8 cellular contexts compared by ENCODE assay signal in the genomic region with DNA sequence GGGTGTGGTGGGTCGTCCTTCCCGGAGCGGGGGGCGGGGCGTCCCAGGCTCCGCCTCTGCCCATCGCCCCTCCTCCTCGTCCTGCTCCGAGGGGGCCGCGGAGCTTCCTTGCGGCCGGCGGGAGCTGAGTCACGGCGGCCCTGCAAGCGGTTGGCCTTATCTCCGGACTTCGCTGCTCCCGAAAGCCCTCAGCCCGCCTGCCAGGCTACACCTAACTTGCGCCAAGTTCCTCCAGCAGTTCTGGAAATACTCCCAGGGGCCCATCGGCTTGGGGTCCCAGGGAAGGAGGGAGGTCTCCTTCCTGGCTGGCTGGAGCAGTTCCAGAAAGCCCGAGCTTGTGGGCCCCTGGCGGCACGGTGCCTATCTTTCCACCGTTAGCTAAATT. TPM values are rescaled to one million over a fixed set of nuclear protein-coding genes. Genes with fewer than 3 reads are reported as not detected.
DNase-seq lines count a peak whose midpoint lies in the region; ATAC-seq and TF ChIP-seq lines count a peak whose summit lies in the region.

No MANE protein-coding gene starts in this region.

- H3K4me3 Mint-ChIP-seq in CD8-positive, alpha-beta memory T cell: peak overlapping the region; percentile 82 to 91 (median 85)
- peak overlapping the region; percentile 78 to 84 (median 81) for H3K4me3 Mint-ChIP-seq in nephron

- H3K9me3 ChIP-seq in CD8-positive, alpha-beta memory T cell (ENCODE audit: low read length): no peaks in the 10 kb centered on the region
- H3K9me3 ChIP-seq in Peyer's patch: no peaks in the 10 kb centered on the region

- peak; percentile 33 to 60 (median 46) for DNase-seq in CD8-positive, alpha-beta memory T cell
- DNase-seq in Peyer's patch (peak; percentile 80 to 94 (median 94)), activated gamma-delta T cell (lab: John Stamatoyannopoulos, UW) (peak; percentile 30), fibroblast of villous mesenchyme (ENCODE audit: low read depth) (peak; percentile 97)

- no peaks in the 10 kb centered on the region for H3K36me3 ChIP-seq in CD8-positive, alpha-beta memory T cell (ENCODE audit: insufficient read depth, low read length)
- H3K36me3 ChIP-seq in Peyer's patch: no peaks in the 10 kb centered on the region

- H3K9me3 Mint-ChIP-seq in CD8-positive, alpha-beta memory T cell: no peaks in the 10 kb centered on the region
- H3K9me3 Mint-ChIP-seq in nephron: no peaks in the 10 kb centered on the region

- peak overlapping the region; percentile 33 to 96 (median 84) for H3K27ac Mint-ChIP-seq in CD8-positive, alpha-beta memory T cell
- H3K27ac Mint-ChIP-seq in nephron: peak overlapping the region; percentile 87 to 95 (median 94)

- H3K36me3 Mint-ChIP-seq in CD8-positive, alpha-beta memory T cell: no peaks in the 10 kb centered on the region
- H3K36me3 Mint-ChIP-seq in nephron (ENCODE audit: low read depth): no peaks in the 10 kb centered on the region

- H3K27me3 ChIP-seq in CD8-positive, alpha-beta memory T cell (ENCODE audit: insufficient read depth, low read length, poor library complexity, severe bottlenecking): no peaks in the 10 kb centered on the region
- H3K27me3 ChIP-seq in Peyer's patch: no peaks in the 10 kb centered on the region

- POLR2A ChIA-PET in CD8-positive, alpha-beta memory T cell (lab: Charles Lee): interaction anchor here (0.6 to 3.6 kb wide), 6 partner anchors 40 to 346 kb away, joined by 3 to 29 read pairs (median 6); a partner anchor contains a TSS

- peak overlapping the region; percentile 67 for H3K4me3 ChIP-seq in CD8-positive, alpha-beta memory T cell (ENCODE audit: low read length)
- peak overlapping the region; percentile 41 to 58 (median 50) for H3K4me3 ChIP-seq in Peyer's patch
- H3K4me3 ChIP-seq in fibroblast of villous mesenchyme (ENCODE audit: low read depth, low read length): peak overlapping the region; percentile 61

- CTCF ChIA-PET in CD8-positive, alpha-beta memory T cell (lab: Charles Lee): interaction anchor here (1.2 to 3.4 kb wide), 3 partner anchors 54 to 121 kb away, joined by 3 to 11 read pairs (median 3); a partner anchor contains a TSS

- peaks cover 14% of the 10 kb centered on the region for H3K4me1 ChIP-seq in CD8-positive, alpha-beta memory T cell (ENCODE audit: insufficient read depth, low read length)
- peaks cover 12 to 24% (median 17%) of the 10 kb centered on the region in 4 donors for H3K4me1 ChIP-seq in Peyer's patch

- H3K27me3 Mint-ChIP-seq in CD8-positive, alpha-beta memory T cell: no peaks in the 10 kb centered on the region
- H3K27me3 Mint-ChIP-seq in nephron (ENCODE audit: low read depth): peaks cover under 1% of the 10 kb centered on the region

- H3K27ac ChIP-seq in CD8-positive, alpha-beta memory T cell (ENCODE audit: low read depth, low read length): peak overlapping the region; percentile 82
- H3K27ac ChIP-seq in Peyer's patch (peak overlapping the region; percentile 85 to 97 (median 96)), temporal lobe (ENCODE audit: low read depth, low read length) (peak overlapping the region; percentile 98)

- H3K4me1 Mint-ChIP-seq in CD8-positive, alpha-beta memory T cell: peaks cover 6 to 29% (median 10%) of the 10 kb centered on the region in 3 donors
- H3K4me1 Mint-ChIP-seq in nephron: peaks cover 29% of the 10 kb centered on the region

- peak in 1 of 6 experiments; percentile 14 for TF ChIP-seq CTCF in Peyer's patch (IDR thresholded peaks at IDR 0.05)
- TF ChIP-seq CTCF in fibroblast of villous mesenchyme (IDR thresholded peaks at IDR 0.05; ENCODE audit: insufficient read depth, low read depth, low read length): no peak
- no peak for TF ChIP-seq CTCF in nephron (IDR thresholded peaks at IDR 0.05; ENCODE audit: unreplicated experiment in 3 of 3)

- peak; percentile 80 for ATAC-seq in GM19395 (IDR thresholded peaks at IDR 0.05; ENCODE audit: unreplicated experiment)
- ATAC-seq in HG03565 (IDR thresholded peaks at IDR 0.05; ENCODE audit: unreplicated experiment): peak; percentile 60

- peak; percentile 46 to 81 for TF ChIP-seq POLR2A in Peyer's patch (IDR thresholded peaks at IDR 0.05)

RNA-seq across cellular contexts. Expression of a gene that starts 54.2 kb away (rescaled TPM):
- total RNA-seq in CD8-positive, alpha-beta memory T cell: 10 to 100 TPM; 42.1 to 42.2 TPM
- polyA plus RNA-seq in CD8-positive, alpha-beta memory T cell: 29.6 TPM
- total RNA-seq in Peyer's patch (10 to 100 TPM; 13.1 to 25.9 (median 21.9) TPM), fibroblast of villous mesenchyme (20.3 and 30.7 TPM in 2 replicates), temporal lobe (29.5 TPM)

RNA-seq across cellular contexts. Expression of a gene that starts 59.6 kb away (rescaled TPM):
- total RNA-seq in CD8-positive, alpha-beta memory T cell: 100 to 1,000 TPM; 105 to 107 TPM
- polyA plus RNA-seq in CD8-positive, alpha-beta memory T cell: 47.1 TPM
- 10 to 100 TPM; 51.5 to 77.6 (median 57.4) TPM for total RNA-seq in Peyer's patch
- total RNA-seq in fibroblast of villous mesenchyme: 29.3 and 35.4 TPM in 2 replicates
- total RNA-seq in temporal lobe: 3.4 TPM

Comparison
In these comparisons a context has a peak if more than half of its experiments do, and no peak if none do; other contexts are left out.
1. Peak in every context shown above with its lines: DNase-seq, ATAC-seq, H3K4me3 ChIP-seq and H3K27ac ChIP-seq.
2. DNase-seq: peak in every context shown above with its lines; median percentile 97 in fibroblast of villous mesenchyme; 94 in Peyer's patch; 46 in CD8-positive, alpha-beta memory T cell; 30 in activated gamma-delta T cell.